19 cellular contexts compared by ENCODE assay signal in genomic region chr12:122999196-122999946, GRCh38. TPM values are rescaled to one million over a fixed set of nuclear protein-coding genes. Genes with fewer than 3 reads are reported as not detected.
A peak's percentile ranks its signal among the peaks of the same experiment; 100 is the strongest.
DNase-seq lines count a peak whose midpoint lies in the region; ATAC-seq and TF ChIP-seq lines count a peak whose summit lies in the region.
"Had no signal": no experiment of that assay in that cellular context is flagged by ENCODE, and none has a peak within 500 bp of the region (broad histone marks: within the 10 kb centered on the region; RNA-seq: fewer than 3 reads in every experiment).

No MANE protein-coding gene starts in this region.

- TF ChIP-seq CTCF in left ventricle myocardium inferior (IDR thresholded peaks at IDR 0.05; ENCODE audit: borderline replicate concordance): no peak
- TF ChIP-seq CTCF in Caco-2 (IDR thresholded peaks at IDR 0.05; ENCODE audit: insufficient read depth in 1 of 2, low read depth in 1 of 2, low read length in 1 of 2, severe bottlenecking in 1 of 2, unreplicated experiment in 1 of 2): no peak
- no peak for TF ChIP-seq CTCF in upper lobe of right lung (IDR thresholded peaks at IDR 0.05)

- H3K36me3 ChIP-seq in left ventricle myocardium inferior (peaks cover 58% of the 10 kb centered on the region), Caco-2 (ENCODE audit: control insufficient read depth, insufficient read depth, low read length) (no peaks in the 10 kb centered on the region), upper lobe of right lung (peaks cover 6% of the 10 kb centered on the region)
- H3K36me3 ChIP-seq: HAP-1 had no signal

- H3K9me3 ChIP-seq in right cardiac atrium (ENCODE audit: control insufficient read depth, low read length) (no peaks in the 10 kb centered on the region), left ventricle myocardium inferior (replicated peaks) (no peaks in the 10 kb centered on the region), Caco-2 (no peaks in the 10 kb centered on the region), upper lobe of right lung (no peaks in the 10 kb centered on the region)
- H3K9me3 ChIP-seq: HAP-1 had no signal

- CTCF ChIA-PET in Caco-2 (lab: Charles Lee): no interaction called here

- DNase-seq in right cardiac atrium (peak in 2 of 3 donors; percentile 15 to 31), left ventricle myocardium inferior (no peak), globus pallidus (ENCODE audit: low spot score) (peak; percentile 36), pons (ENCODE audit: low spot score) (peak; percentile 36), SK-N-DZ (ENCODE audit: low spot score) (no peak), HPDE6-E6E7 (ENCODE audit: extremely low spot score) (no peak), Caco-2 (no peak), upper lobe of right lung (no peak)
- DNase-seq: AML-193; Calu3; CD4-positive, alpha-beta T cell; DMS79; NCI-H1048; NCI-H1436 treated with DMSO at 0.1 percent for 48 hours; NCI-H2029 treated with DMSO at 0.1 percent for 48 hours; NCI-H2171 treated with DMSO at 0.1 percent for 48 hours; NCI-H748 treated with DMSO at 0.1 percent for 48 hours had no signal

- POLR2A ChIA-PET in Caco-2 (lab: Charles Lee): no interaction called here

- 89% methylated on average over 8 of the region's 8 CpGs for WGBS in right cardiac atrium

- no peaks in the 10 kb centered on the region for H3K27me3 ChIP-seq in right cardiac atrium (ENCODE audit: control insufficient read depth, insufficient read depth)
- no peaks in the 10 kb centered on the region for H3K27me3 ChIP-seq in left ventricle myocardium inferior (ENCODE audit: low read depth)
- H3K27me3 ChIP-seq in Caco-2 (replicated peaks; ENCODE audit: control insufficient read depth, insufficient read depth, low read length): no peaks in the 10 kb centered on the region
- H3K27me3 ChIP-seq in upper lobe of right lung: no peaks in the 10 kb centered on the region

- no peak overlapping the region for H3K4me3 Mint-ChIP-seq in Caco-2 (ENCODE audit: unreplicated experiment)
- H3K4me3 Mint-ChIP-seq: CD4-positive, alpha-beta T cell had no signal

- H3K4me1 Mint-ChIP-seq in Caco-2 (ENCODE audit: low read depth, unreplicated experiment): no peaks in the 10 kb centered on the region

- ATAC-seq in right cardiac atrium (no peak), upper lobe of right lung (no peak)

- BruUV-seq in Caco-2 (replicated peaks; lab: Mats Ljungman, UMichigan): no TSS peak

- no peaks in the 10 kb centered on the region for H3K27me3 Mint-ChIP-seq in Caco-2 (ENCODE audit: insufficient read depth, unreplicated experiment)
- H3K27me3 Mint-ChIP-seq: CD4-positive, alpha-beta T cell had no signal

- intact Hi-C loops in right cardiac atrium (cut with DNase I) (no loop called here), left ventricle myocardium inferior (cut with micrococcal nuclease) (no loop called here), Caco-2 (cut with micrococcal nuclease; ENCODE audit: unreplicated experiment) (no loop called here), upper lobe of right lung (cut with DNase I) (no loop called here)

- H3K4me3 ChIP-seq in right cardiac atrium (ENCODE audit: low read length) (no peak overlapping the region), left ventricle myocardium inferior (no peak overlapping the region), Caco-2 (ENCODE audit: low read depth, low read length) (no peak overlapping the region), upper lobe of right lung (no peak overlapping the region)
- H3K4me3 ChIP-seq: HAP-1 had no signal

- H3K27ac ChIP-seq in right cardiac atrium (ENCODE audit: low read length) (no peak overlapping the region), left ventricle myocardium inferior (replicated peaks) (no peak overlapping the region), upper lobe of right lung (no peak overlapping the region)
- H3K27ac ChIP-seq: HL-60 had no signal

- H3K9me3 Mint-ChIP-seq in Caco-2 (ENCODE audit: unreplicated experiment): no peaks in the 10 kb centered on the region
- H3K9me3 Mint-ChIP-seq: CD4-positive, alpha-beta T cell had no signal

- H3K4me1 ChIP-seq in right cardiac atrium (ENCODE audit: control insufficient read depth, insufficient read depth, low read length) (peaks cover 2% of the 10 kb centered on the region), left ventricle myocardium inferior (peaks cover 18% of the 10 kb centered on the region), Caco-2 (no peaks in the 10 kb centered on the region), upper lobe of right lung (no peaks in the 10 kb centered on the region)
- H3K4me1 ChIP-seq: HAP-1 had no signal

- H3K36me3 Mint-ChIP-seq in Caco-2 (ENCODE audit: insufficient read depth, unreplicated experiment): no peaks in the 10 kb centered on the region

- no peak overlapping the region for H3K27ac Mint-ChIP-seq in Caco-2 (ENCODE audit: unreplicated experiment)
- H3K27ac Mint-ChIP-seq: CD4-positive, alpha-beta T cell had no signal

RNA-seq across cellular contexts. Expression of gene ARL6IP4, which starts 18.9 kb away (rescaled TPM):
- total RNA-seq in right cardiac atrium: 100 to 1,000 TPM; 158 to 185 (median 168) TPM
- polyA plus RNA-seq in right cardiac atrium: 299 TPM
- 156 TPM for total RNA-seq in left ventricle myocardium inferior
- polyA plus RNA-seq in SK-N-DZ (2014; cell fraction: cytosol; rRNA removed): 290 and 383 TPM in 2 replicates
- 441 and 504 TPM in 2 replicates for polyA plus RNA-seq in SK-N-DZ (2014; cell fraction: nucleus; rRNA removed)
- total RNA-seq in Caco-2 (2022): 99.6 and 103 TPM in 2 replicates
- 124 TPM for total RNA-seq in upper lobe of right lung

RNA-seq across cellular contexts. Expression of gene OGFOD2, which starts 24.3 kb away (rescaled TPM):
- total RNA-seq in right cardiac atrium (10 to 100 TPM in 3 of 4 donors, 1 to 10 TPM in 1; 9.6 to 17.8 (median 14.7) TPM), left ventricle myocardium inferior (14.9 TPM), Caco-2 (2022) (21.6 and 22.7 TPM in 2 replicates), upper lobe of right lung (13.7 TPM)
- polyA plus RNA-seq in right cardiac atrium: 14.6 TPM
- 27.5 and 33.9 TPM in 2 replicates for polyA plus RNA-seq in SK-N-DZ (2014; cell fraction: cytosol; rRNA removed)
- polyA plus RNA-seq in SK-N-DZ (2014; cell fraction: nucleus; rRNA removed): 77.4 and 108 TPM in 2 replicates

RNA-seq across cellular contexts. Expression of gene ABCB9, which starts 33.1 kb away (rescaled TPM):
- total RNA-seq in right cardiac atrium (1 to 10 TPM; 6.0 to 7.0 (median 6.7) TPM), left ventricle myocardium inferior (1.6 TPM), Caco-2 (2022) (6.7 and 8.1 TPM in 2 replicates), upper lobe of right lung (5.2 TPM)
- polyA plus RNA-seq in right cardiac atrium: 5.2 TPM
- 7.0 and 8.9 TPM in 2 replicates for polyA plus RNA-seq in SK-N-DZ (2014; cell fraction: cytosol; rRNA removed)
- 10.2 and 16.0 TPM in 2 replicates for polyA plus RNA-seq in SK-N-DZ (2014; cell fraction: nucleus; rRNA removed)

Comparison
In these comparisons a context has a peak if more than half of its experiments do, and no peak if none do; other contexts are left out.
1. DNase-seq: peak in right cardiac atrium (2 of 3), globus pallidus (single experiment) and pons (single experiment); none in left ventricle myocardium inferior (single experiment), SK-N-DZ (single experiment), HPDE6-E6E7 (single experiment), Caco-2 (0 of 2) and upper lobe of right lung (single experiment).